In the genomic region with DNA sequence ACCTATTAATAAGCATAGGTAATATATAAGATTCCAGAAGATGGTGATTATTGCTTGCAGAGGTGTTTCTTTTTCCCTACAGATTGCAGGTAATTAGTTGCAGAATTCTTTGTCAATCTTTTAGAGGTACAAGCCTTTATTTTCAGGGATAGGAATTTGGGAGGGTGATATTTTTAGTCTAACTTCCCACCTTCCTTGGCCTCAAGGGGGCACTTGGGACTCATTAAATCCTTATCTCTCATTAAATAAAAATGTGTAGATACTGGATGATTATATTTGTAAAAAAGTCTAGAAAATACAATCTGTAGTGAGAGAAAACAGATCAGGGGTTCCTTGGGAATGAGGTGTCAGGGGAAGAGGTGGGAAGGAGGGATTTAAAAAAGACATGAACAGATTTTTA, we compare ENCODE assay signal across 22 cellular contexts.
A peak's percentile ranks its signal among the peaks of the same experiment; 100 is the strongest.
DNase-seq lines count a peak whose midpoint lies in the region; TF ChIP-seq lines count a peak whose summit lies in the region.
"Had no signal": no experiment of that assay in that cellular context is flagged by ENCODE, and none has a peak within 500 bp of the region (broad histone marks: within the 10 kb centered on the region; RNA-seq: fewer than 3 reads in every experiment).

No MANE protein-coding gene starts in this region.

- in situ Hi-C loops in G401 (cut with HindIII; ENCODE audit: low sequenced_read_pairs) = no loop called here

- H3K4me3 ChIP-seq in Loucy (ENCODE audit: low read length, poor library complexity, severe bottlenecking) = no peak overlapping the region
- no peak overlapping the region for H3K4me3 ChIP-seq in neural progenitor cell
- no peak overlapping the region for H3K4me3 ChIP-seq in tibial artery
- H3K4me3 ChIP-seq: ovary, SJSA1, smooth muscle cell had no signal

- H3K36me3 ChIP-seq in Loucy (ENCODE audit: insufficient read depth, low read length) (no peaks in the 10 kb centered on the region), neural progenitor cell (no peaks in the 10 kb centered on the region), tibial artery (peaks cover 0 to 12% (median 6%) of the 10 kb centered on the region in 3 donors)
- H3K36me3 ChIP-seq: ovary, SJSA1 had no signal

- peaks cover 3% of the 10 kb centered on the region for H3K4me1 Mint-ChIP-seq in neural progenitor cell
- H3K4me1 Mint-ChIP-seq: activated naive CD8-positive, alpha-beta T cell treated with anti-CD3 and anti-CD28 coated beads, Interleukin-2, amount 10 ng/mL, durations not matched to agents 7 days and 5 days; stimulated activated naive B cell treated with anti-CD40 and anti-IgM and Interleukin-4, amounts not matched to agents 10 μg/mL and 1 μg/mL and 100 μg/mL, for 72 hours had no signal

- H3F3A ChIP-seq in Loucy (ENCODE audit: low read depth) (no peaks in the 10 kb centered on the region), neural progenitor cell (ENCODE audit: low read depth) (no peaks in the 10 kb centered on the region)

- intact Hi-C loops in tibial artery (cut with DNase I; ENCODE audit: low total_unique reads) = no loop called here

- H3K79me2 ChIP-seq in Loucy (ENCODE audit: insufficient read depth, low read length) = no peaks in the 10 kb centered on the region
- H3K79me2 ChIP-seq in neural progenitor cell (ENCODE audit: low read depth) = no peaks in the 10 kb centered on the region

- H3K27me3 ChIP-seq in Loucy (ENCODE audit: insufficient read depth, low read length, poor library complexity, severe bottlenecking) = no peaks in the 10 kb centered on the region
- no peaks in the 10 kb centered on the region for H3K27me3 ChIP-seq in neural progenitor cell
- no peaks in the 10 kb centered on the region for H3K27me3 ChIP-seq in tibial artery
- H3K27me3 ChIP-seq: ovary, SJSA1 had no signal

- no peaks in the 10 kb centered on the region for H3K9me3 ChIP-seq in Loucy (ENCODE audit: insufficient read depth, low read depth, low read length)
- H3K9me3 ChIP-seq in neural progenitor cell (ENCODE audit: low read depth) = no peaks in the 10 kb centered on the region
- no peaks in the 10 kb centered on the region for H3K9me3 ChIP-seq in tibial artery
- H3K9me3 ChIP-seq: ovary, SJSA1 had no signal

- H3K4me2 ChIP-seq in Loucy (ENCODE audit: low read depth, low read length, poor library complexity, severe bottlenecking) (no peak overlapping the region), neural progenitor cell (no peak overlapping the region)
- H3K4me2 ChIP-seq: smooth muscle cell had no signal

- H3K27ac ChIP-seq in neural progenitor cell = no peak overlapping the region
- H3K27ac ChIP-seq in tibial artery = no peak overlapping the region
- H3K27ac ChIP-seq: ovary, SJSA1 had no signal

- H3K27ac Mint-ChIP-seq in neural progenitor cell = no peak overlapping the region
- H3K27ac Mint-ChIP-seq: activated naive CD8-positive, alpha-beta T cell treated with anti-CD3 and anti-CD28 coated beads, Interleukin-2, amount 10 ng/mL, durations not matched to agents 7 days and 5 days; CD8-positive, alpha-beta T cell; stimulated activated naive B cell treated with anti-CD40 and anti-IgM and Interleukin-4, amounts not matched to agents 10 μg/mL and 1 μg/mL and 100 μg/mL, for 72 hours had no signal

- H2AFZ ChIP-seq in Loucy (ENCODE audit: low read length) (no peak overlapping the region), neural progenitor cell (replicated peaks) (no peak overlapping the region)

- peak; percentile 29 for DNase-seq in G401 (ENCODE audit: low spot score)
- peak; percentile 28 for DNase-seq in cerebellar cortex (ENCODE audit: low spot score)
- no peak for DNase-seq in neural progenitor cell (ENCODE audit: low spot score)
- DNase-seq in stimulated activated CD4-positive, alpha-beta T cell treated with anti-CD3 and anti-CD28 coated beads, Interleukin-1b, Interleukin-23, amount 100 ng/mL, for 48 hours = no peak
- no peak for DNase-seq in tibial artery
- no peak for DNase-seq in T1000 (lab: John Stamatoyannopoulos, UW)
- no peak for DNase-seq in activated CD8-positive, alpha-beta memory T cell treated with anti-CD3 and anti-CD28 coated beads for 24 hours
- DNase-seq: activated naive CD8-positive, alpha-beta T cell treated with anti-CD3 and anti-CD28 coated beads, Interleukin-2, amount 10 ng/mL, durations not matched to agents 7 days and 5 days; activated T-cell treated with anti-CD3 and anti-CD28 coated beads, Interleukin-2, amount 50 U/mL, for 48 hours; CD8-positive, alpha-beta T cell; GDM1; head of caudate nucleus; IMR-90; NCI-H1105; NCI-H2171 treated with DMSO at 0.1 percent for 48 hours; NK-92 treated with Interleukin-12 subunit alpha and Interleukin-12 subunit beta, amount 100 ng/mL, for 24 hours; ovary; stimulated activated naive B cell treated with anti-CD40 and anti-IgM and Interleukin-4, amounts not matched to agents 10 μg/mL and 1 μg/mL and 100 μg/mL, for 72 hours; trophoblast cell had no signal

- H4K20me1 ChIP-seq in Loucy (ENCODE audit: insufficient read depth, low read length, poor library complexity, severe bottlenecking) (no peaks in the 10 kb centered on the region), neural progenitor cell (ENCODE audit: low read depth) (no peaks in the 10 kb centered on the region)

- H3K9me3 Mint-ChIP-seq in neural progenitor cell = peaks cover 2% of the 10 kb centered on the region
- H3K9me3 Mint-ChIP-seq: CD8-positive, alpha-beta T cell had no signal

- no peak overlapping the region for H3K4me3 Mint-ChIP-seq in neural progenitor cell
- H3K4me3 Mint-ChIP-seq: activated naive CD8-positive, alpha-beta T cell treated with anti-CD3 and anti-CD28 coated beads, Interleukin-2, amount 10 ng/mL, durations not matched to agents 7 days and 5 days; CD8-positive, alpha-beta T cell; stimulated activated naive B cell treated with anti-CD40 and anti-IgM and Interleukin-4, amounts not matched to agents 10 μg/mL and 1 μg/mL and 100 μg/mL, for 72 hours had no signal

- H3K36me3 Mint-ChIP-seq in neural progenitor cell = peaks cover 8% of the 10 kb centered on the region

- H3K4me1 ChIP-seq in Loucy (ENCODE audit: insufficient read depth, low read length, poor library complexity, severe bottlenecking) (no peaks in the 10 kb centered on the region), neural progenitor cell (no peaks in the 10 kb centered on the region), tibial artery (no peaks in the 10 kb centered on the region)
- H3K4me1 ChIP-seq: SJSA1 had no signal

- H3K9ac ChIP-seq in Loucy (ENCODE audit: low read depth, low read length, poor library complexity, severe bottlenecking) (no peak overlapping the region), neural progenitor cell (no peak overlapping the region)

- no peaks in the 10 kb centered on the region for H3K9me2 ChIP-seq in Loucy (replicated peaks; ENCODE audit: low read depth, low read length)

- TF ChIP-seq CTCF in Loucy (conservative IDR thresholded peaks at IDR 0.05; ENCODE audit: low read length) = peak; percentile 47
- TF ChIP-seq CTCF in neural progenitor cell (IDR thresholded peaks at IDR 0.05) = peak; percentile 45
- no peak for TF ChIP-seq CTCF in tibial artery (IDR thresholded peaks at IDR 0.05)

- peaks cover 2% of the 10 kb centered on the region for H3K27me3 Mint-ChIP-seq in neural progenitor cell (ENCODE audit: insufficient read depth, low read depth)
- H3K27me3 Mint-ChIP-seq: activated naive CD8-positive, alpha-beta T cell treated with anti-CD3 and anti-CD28 coated beads, Interleukin-2, amount 10 ng/mL, durations not matched to agents 7 days and 5 days; stimulated activated naive B cell treated with anti-CD40 and anti-IgM and Interleukin-4, amounts not matched to agents 10 μg/mL and 1 μg/mL and 100 μg/mL, for 72 hours had no signal

Comparison
In these comparisons a context has a peak if more than half of its experiments do, and no peak if none do; other contexts are left out.
1. DNase-seq: peak in G401 (single experiment) and cerebellar cortex (single experiment); none in neural progenitor cell (single experiment), stimulated activated CD4-positive, alpha-beta T cell treated with anti-CD3 and anti-CD28 coated beads, Interleukin-1b, Interleukin-23, amount 100 ng/mL, for 48 hours (single experiment), tibial artery (0 of 2), T1000 (single experiment) and activated CD8-positive, alpha-beta memory T cell treated with anti-CD3 and anti-CD28 coated beads for 24 hours (single experiment).
2. CTCF ChIP-seq: peak in Loucy (single experiment) and neural progenitor cell (single experiment); none in tibial artery (0 of 2).